In the genomic region with DNA sequence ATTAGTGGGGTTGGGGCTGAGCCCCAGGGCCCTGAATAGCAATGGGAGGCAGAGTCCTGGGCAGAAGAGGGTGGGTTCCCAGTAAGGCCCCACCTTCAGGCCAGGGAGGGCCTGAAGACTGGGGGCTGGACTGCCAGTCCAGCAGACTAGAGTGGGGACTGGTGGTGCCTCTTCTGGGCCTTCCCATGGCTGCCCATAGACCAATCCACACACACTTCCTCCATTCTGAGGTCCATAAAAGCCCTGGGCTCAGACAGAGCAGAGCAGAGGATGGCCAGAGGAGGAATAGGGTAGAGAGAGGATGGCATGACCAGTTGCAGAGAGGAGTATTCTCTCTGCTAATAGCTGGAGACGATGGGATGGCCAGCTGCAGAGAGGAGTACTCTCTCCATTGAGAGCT, we compare ENCODE assay signal across 24 cellular contexts.
DNase-seq lines count a peak whose midpoint lies in the region; ATAC-seq, FAIRE-seq and TF ChIP-seq lines count a peak whose summit lies in the region.
"Had no signal": no experiment of that assay in that cellular context is flagged by ENCODE, and none has a peak within 500 bp of the region (broad histone marks: within the 10 kb centered on the region; RNA-seq: fewer than 3 reads in every experiment).

No MANE protein-coding gene starts in this region.

- ATAC-seq in A549 = peak; percentile 8 to 24; a peak in 2 of 6 replicates
- peak; percentile 50 for ATAC-seq in HepG2
- ATAC-seq in stimulated activated memory B cell treated with anti-CD40 and anti-IgM and Interleukin-4, amounts not matched to agents 10 μg/mL and 1 μg/mL and 100 μg/mL, for 72 hours = no peak
- no peak for ATAC-seq in GM21447 (IDR thresholded peaks at IDR 0.05; ENCODE audit: unreplicated experiment)

- H3K27me3 ChIP-seq in HepG2 (ENCODE audit: control insufficient read depth in 1 of 2, insufficient read depth in 2 of 2, low read length in 2 of 2) = no peaks in the 10 kb centered on the region

- H3K27ac Mint-ChIP-seq in CD14-positive monocyte = peak overlapping the region in 6 of 7 donors; percentile 3 to 59 (median 21)
- H3K27ac Mint-ChIP-seq in stimulated activated memory B cell treated with anti-CD40 and anti-IgM and Interleukin-4, amounts not matched to agents 10 μg/mL and 1 μg/mL and 100 μg/mL, for 72 hours = peak overlapping the region; percentile 40
- no peak overlapping the region for H3K27ac Mint-ChIP-seq in glutamatergic neuron (ENCODE audit: unreplicated experiment)

- H3K27me3 Mint-ChIP-seq in CD14-positive monocyte (ENCODE audit: low read depth in 3 of 3) (no peaks in the 10 kb centered on the region), glutamatergic neuron (ENCODE audit: unreplicated experiment) (no peaks in the 10 kb centered on the region)
- no peaks in the 10 kb centered on the region for H3K27me3 Mint-ChIP-seq in stimulated activated memory B cell treated with anti-CD40 and anti-IgM and Interleukin-4, amounts not matched to agents 10 μg/mL and 1 μg/mL and 100 μg/mL, for 72 hours

- H3K27ac ChIP-seq in A549 (no peak overlapping the region), HepG2 (ENCODE audit: extremely low read length, insufficient read depth, low read length) (no peak overlapping the region)
- H3K27ac ChIP-seq: C4-2B had no signal

- no peak overlapping the region for H2AFZ ChIP-seq in HepG2 (ENCODE audit: low read length)

- FAIRE-seq in A549 (lab: Jason Lieb, UNC) (no peak), HepG2 (lab: Jason Lieb, UNC) (no peak)
- FAIRE-seq: A204.1, H54 had no signal

- peaks cover 21% of the 10 kb centered on the region for H3K4me1 Mint-ChIP-seq in CD14-positive monocyte
- H3K4me1 Mint-ChIP-seq in stimulated activated memory B cell treated with anti-CD40 and anti-IgM and Interleukin-4, amounts not matched to agents 10 μg/mL and 1 μg/mL and 100 μg/mL, for 72 hours = peaks cover 37% of the 10 kb centered on the region
- peaks cover 4% of the 10 kb centered on the region for H3K4me1 Mint-ChIP-seq in glutamatergic neuron (ENCODE audit: low read depth, unreplicated experiment)

- H3K9me3 Mint-ChIP-seq in CD14-positive monocyte (peaks cover 0 to 3% (median 0%) of the 10 kb centered on the region in 7 donors), glutamatergic neuron (ENCODE audit: unreplicated experiment) (no peaks in the 10 kb centered on the region)
- H3K9me3 Mint-ChIP-seq in stimulated activated memory B cell treated with anti-CD40 and anti-IgM and Interleukin-4, amounts not matched to agents 10 μg/mL and 1 μg/mL and 100 μg/mL, for 72 hours = no peaks in the 10 kb centered on the region

- peaks cover 5 to 15% of the 10 kb centered on the region in 2 experiments for H3K36me3 ChIP-seq in HepG2 (replicated peaks in 1 of 2; ENCODE audit: control insufficient read depth in 1 of 2, insufficient read depth in 2 of 2, low read length in 2 of 2)

- no TSS peak for BruUV-seq in HepG2 (replicated peaks; lab: Mats Ljungman, UMichigan)

- no peak for TF ChIP-seq RAD21 in A549 (conservative IDR thresholded peaks at IDR 0.05 in 1 of 2, IDR thresholded peaks at IDR 0.05 in 1 of 2)
- no peak for TF ChIP-seq RAD21 in HepG2 (CRISPR knock-in tag; IDR thresholded peaks at IDR 0.05)

- TF ChIP-seq CTCF in A549 (IDR thresholded peaks at IDR 0.05) (no peak), CD14-positive monocyte (IDR thresholded peaks at IDR 0.05) (no peak), HepG2 (CRISPR knock-in tag; IDR thresholded peaks at IDR 0.05) (no peak), glutamatergic neuron (IDR thresholded peaks at IDR 0.05; ENCODE audit: partially characterized antibody, unreplicated experiment) (no peak)

- CTCF ChIA-PET in A549 (lab: Yijun Ruan, JAX) (interaction anchor here (1.0 to 4.3 kb wide), 4 partner anchors 253 to 364 kb away, joined by 3 to 25 read pairs (median 4); no protein-coding TSS in a partner anchor), HepG2 (lab: Yijun Ruan, JAX; ENCODE audit: low intra/inter-chr PET ratio, low total read pairs) (no interaction called here)

- H3K4me1 ChIP-seq in A549 = no peaks in the 10 kb centered on the region
- H3K4me1 ChIP-seq in HepG2 (ENCODE audit: insufficient read depth, low read length) = no peaks in the 10 kb centered on the region

- POLR2A ChIA-PET in A549 (lab: Yijun Ruan, JAX) = no interaction called here
- POLR2A ChIA-PET in HepG2 (lab: Yijun Ruan, JAX) = no interaction called here

- no peaks in the 10 kb centered on the region for H3K79me2 ChIP-seq in HepG2 (ENCODE audit: insufficient read depth, low read length)

- peaks cover 21 to 31% of the 10 kb centered on the region in 2 donors for H3K36me3 Mint-ChIP-seq in CD14-positive monocyte
- peaks cover 33% of the 10 kb centered on the region for H3K36me3 Mint-ChIP-seq in stimulated activated memory B cell treated with anti-CD40 and anti-IgM and Interleukin-4, amounts not matched to agents 10 μg/mL and 1 μg/mL and 100 μg/mL, for 72 hours
- H3K36me3 Mint-ChIP-seq in glutamatergic neuron (ENCODE audit: unreplicated experiment) = peaks cover 3% of the 10 kb centered on the region

- H3K4me3 Mint-ChIP-seq in CD14-positive monocyte = no peak overlapping the region
- no peak overlapping the region for H3K4me3 Mint-ChIP-seq in stimulated activated memory B cell treated with anti-CD40 and anti-IgM and Interleukin-4, amounts not matched to agents 10 μg/mL and 1 μg/mL and 100 μg/mL, for 72 hours
- no peak overlapping the region for H3K4me3 Mint-ChIP-seq in glutamatergic neuron (ENCODE audit: unreplicated experiment)

- H4K20me1 ChIP-seq in HepG2 (ENCODE audit: insufficient read depth, low read length) = no peaks in the 10 kb centered on the region

- DNase-seq in A549 (ENCODE audit: low read depth in 1 of 2, low spot score in 1 of 2) (no peak), CD14-positive monocyte (ENCODE audit: low spot score) (no peak), HepG2 (ENCODE audit: low spot score) (no peak), glutamatergic neuron (no peak), head of caudate nucleus (no peak)
- DNase-seq in activated CD4-positive, alpha-beta T cell treated with anti-CD3 and anti-CD28 coated beads for 4 hours = no peak
- DNase-seq: AML-193, Calu3, DMS79 treated with DMSO at 0.1 percent for 48 hours, GF-D8, KBM-7, MV-4-11, NCI-H1105 treated with DMSO at 0.1 percent for 48 hours, NCI-H146, NCI-H1930, NCI-H2107, NCI-H524, NCI-H774, Right ventricle myocardium superior had no signal

- H3K9ac ChIP-seq in HepG2 (ENCODE audit: insufficient read depth, low read depth, low read length) = no peak overlapping the region

- H3K4me2 ChIP-seq in A549 = no peak overlapping the region
- H3K4me2 ChIP-seq in HepG2 (ENCODE audit: low read depth, low read length) = no peak overlapping the region

- in situ Hi-C loops in HepG2 (cut with HindIII; ENCODE audit: extremely low pct_ligation_motif_present, low pct_unique_long_range_greater_than_20kb) = no loop called here

- WGBS in A549 (ENCODE audit: missing lambda C conversion rate) = 95% methylated on average over 1 of the region's 1 CpG
- WGBS in HepG2 (ENCODE audit: low lambda C conversion rate) = 100% methylated on average over 1 of the region's 1 CpG

- TF ChIP-seq POLR2A in A549 (IDR thresholded peaks at IDR 0.05; ENCODE audit: low read length) (no peak), HepG2 (IDR thresholded peaks at IDR 0.05; ENCODE audit: insufficient read depth in 1 of 2, low read depth in 2 of 2, low read length in 2 of 2) (no peak)

- H3K9me3 ChIP-seq in A549 (no peaks in the 10 kb centered on the region), HepG2 (ENCODE audit: low read length) (no peaks in the 10 kb centered on the region)

- intact Hi-C loops in CD14-positive monocyte (cut with micrococcal nuclease) (no loop called here), HepG2 (cut with micrococcal nuclease; ENCODE audit: unreplicated experiment) (no loop called here), head of caudate nucleus (cut with DNase I) (loop anchor here (10.0 kb wide), 1 partner anchor 219 kb away; a partner anchor contains a TSS)

- no peak for TF ChIP-seq EP300 in A549 (IDR thresholded peaks at IDR 0.05)
- no peak for TF ChIP-seq EP300 in HepG2 (IDR thresholded peaks at IDR 0.05; ENCODE audit: low read depth in 2 of 2, low read length in 2 of 2)
- TF ChIP-seq EP300 in HepG2 (CRISPR knock-in tag; IDR thresholded peaks at IDR 0.05; ENCODE audit: borderline replicate concordance) = no peak

- H3K4me3 ChIP-seq in A549 (no peak overlapping the region), HepG2 (replicated peaks in 1 of 3; ENCODE audit: insufficient read depth in 1 of 3, low read depth in 2 of 3, low read length in 3 of 3) (no peak overlapping the region)

TF ChIP-seq in A549, 52 proteins besides CTCF, POLR2A, EP300 and RAD21 (continues in another document):
- TF ChIP-seq ZFP36 (IDR thresholded peaks at IDR 0.05; ENCODE audit: borderline replicate concordance, partially characterized antibody) (no peak), EHMT2 (IDR thresholded peaks at IDR 0.05; ENCODE audit: low read depth) (no peak), ESRRA (IDR thresholded peaks at IDR 0.05; ENCODE audit: borderline replicate concordance, low read length) (no peak), KDM1A (IDR thresholded peaks at IDR 0.05; ENCODE audit: low read depth) (no peak), CBX2 (IDR thresholded peaks at IDR 0.05; ENCODE audit: borderline replicate concordance, low read depth) (no peak), TP53 (CRISPR knock-in tag; IDR thresholded peaks at IDR 0.05) (no peak), HOXA7 (CRISPR knock-in tag; IDR thresholded peaks at IDR 0.05) (no peak), FOSB (CRISPR knock-in tag; IDR thresholded peaks at IDR 0.05) (no peak)

TF ChIP-seq in HepG2, 621 proteins besides CTCF, POLR2A, EP300 and RAD21 (continues in another document):
- TF ChIP-seq, protein P1, sequence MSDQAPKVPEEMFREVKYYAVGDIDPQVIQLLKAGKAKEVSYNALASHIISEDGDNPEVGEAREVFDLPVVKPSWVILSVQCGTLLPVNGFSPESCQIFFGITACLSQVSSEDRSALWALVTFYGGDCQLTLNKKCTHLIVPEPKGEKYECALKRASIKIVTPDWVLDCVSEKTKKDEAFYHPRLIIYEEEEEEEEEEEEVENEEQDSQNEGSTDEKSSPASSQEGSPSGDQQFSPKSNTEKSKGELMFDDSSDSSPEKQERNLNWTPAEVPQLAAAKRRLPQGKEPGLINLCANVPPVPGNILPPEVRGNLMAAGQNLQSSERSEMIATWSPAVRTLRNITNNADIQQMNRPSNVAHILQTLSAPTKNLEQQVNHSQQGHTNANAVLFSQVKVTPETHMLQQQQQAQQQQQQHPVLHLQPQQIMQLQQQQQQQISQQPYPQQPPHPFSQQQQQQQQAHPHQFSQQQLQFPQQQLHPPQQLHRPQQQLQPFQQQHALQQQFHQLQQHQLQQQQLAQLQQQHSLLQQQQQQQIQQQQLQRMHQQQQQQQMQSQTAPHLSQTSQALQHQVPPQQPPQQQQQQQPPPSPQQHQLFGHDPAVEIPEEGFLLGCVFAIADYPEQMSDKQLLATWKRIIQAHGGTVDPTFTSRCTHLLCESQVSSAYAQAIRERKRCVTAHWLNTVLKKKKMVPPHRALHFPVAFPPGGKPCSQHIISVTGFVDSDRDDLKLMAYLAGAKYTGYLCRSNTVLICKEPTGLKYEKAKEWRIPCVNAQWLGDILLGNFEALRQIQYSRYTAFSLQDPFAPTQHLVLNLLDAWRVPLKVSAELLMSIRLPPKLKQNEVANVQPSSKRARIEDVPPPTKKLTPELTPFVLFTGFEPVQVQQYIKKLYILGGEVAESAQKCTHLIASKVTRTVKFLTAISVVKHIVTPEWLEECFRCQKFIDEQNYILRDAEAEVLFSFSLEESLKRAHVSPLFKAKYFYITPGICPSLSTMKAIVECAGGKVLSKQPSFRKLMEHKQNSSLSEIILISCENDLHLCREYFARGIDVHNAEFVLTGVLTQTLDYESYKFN (CRISPR knock-in tag; conservative IDR thresholded peaks at IDR 0.05) = no peak

Comparison
In these comparisons a context has a peak if more than half of its experiments do, and no peak if none do; other contexts are left out.
1. ATAC-seq: peak in A549 (2 of 2) and HepG2 (single experiment); none in stimulated activated memory B cell treated with anti-CD40 and anti-IgM and Interleukin-4, amounts not matched to agents 10 μg/mL and 1 μg/mL and 100 μg/mL, for 72 hours (single experiment) and GM21447 (single experiment).